Comparison of ENCODE assay signal across 1 cellular context in genomic region chr1:150507912-150508864, GRCh38.
TF ChIP-seq lines count a peak whose summit lies in the region.

Gene ECM1, plus strand, starts transcription at chr1:150508109. Its CDS starts 101 bp downstream, at chr1:150508210.

TF ChIP-seq in K562, 482 proteins besides CTCF, POLR2A, EP300 and RAD21 (continues in another document):
- TF ChIP-seq ZNF407 (IDR thresholded peaks at IDR 0.05; ENCODE audit: low read depth): no peak
- no peak for TF ChIP-seq FOXO4 (CRISPR knock-in tag; IDR thresholded peaks at IDR 0.05)
- TF ChIP-seq JUN (IDR thresholded peaks at IDR 0.05; ENCODE audit: borderline replicate concordance, low read depth, low read length): peak; percentile 90
- no peak for TF ChIP-seq JUN (CRISPR knock-in tag; IDR thresholded peaks at IDR 0.05; ENCODE audit: borderline replicate concordance)
- no peak for TF ChIP-seq ZNF609 (CRISPR knock-in tag; IDR thresholded peaks at IDR 0.05; ENCODE audit: borderline replicate concordance)
- peak; percentile 53 for TF ChIP-seq RB1 (IDR thresholded peaks at IDR 0.05; ENCODE audit: low read depth)
- TF ChIP-seq CREB5 (CRISPR knock-in tag; IDR thresholded peaks at IDR 0.05): no peak
- TF ChIP-seq ZFP1 (CRISPR knock-in tag; IDR thresholded peaks at IDR 0.05): no peak
- peak; percentile 32; the same call in 1 of the 2 replicates for TF ChIP-seq SOX6 (IDR thresholded peaks at IDR 0.05)
- TF ChIP-seq SMARCA4 (IDR thresholded peaks at IDR 0.05): peak; percentile 54
- peak; percentile 99 for TF ChIP-seq ESRRA (IDR thresholded peaks at IDR 0.05; ENCODE audit: borderline replicate concordance, low read depth)
- no peak for TF ChIP-seq ZNF57 (CRISPR knock-in tag; IDR thresholded peaks at IDR 0.05)
- peak; percentile 35; the same call in 1 of the 2 replicates for TF ChIP-seq ZBTB9 (CRISPR knock-in tag; IDR thresholded peaks at IDR 0.05)
- no peak for TF ChIP-seq LEF1 (IDR thresholded peaks at IDR 0.05)
- TF ChIP-seq ZBTB7A (IDR thresholded peaks at IDR 0.05; ENCODE audit: borderline replicate concordance, control insufficient read depth, low read depth, low read length): peak; percentile 22; the same call in 1 of the 2 replicates
- TF ChIP-seq OTX1 (CRISPR knock-in tag; IDR thresholded peaks at IDR 0.05): no peak
- no peak for TF ChIP-seq PCBP1 (IDR thresholded peaks at IDR 0.05; ENCODE audit: low read depth, low read length, poor library complexity, severe bottlenecking)
- no peak for TF ChIP-seq ZNF583 (CRISPR knock-in tag; IDR thresholded peaks at IDR 0.05)
- no peak for TF ChIP-seq ZNF12 (CRISPR knock-in tag; IDR thresholded peaks at IDR 0.05)
- peak; percentile 68 for TF ChIP-seq POLR2G (IDR thresholded peaks at IDR 0.05; ENCODE audit: low read depth, low read length)
- peak; percentile 60 for TF ChIP-seq ARID1B (IDR thresholded peaks at IDR 0.05)
- peak; percentile 34 to 61; a peak in 1 of 4 replicates for TF ChIP-seq UBTF (IDR thresholded peaks at IDR 0.05; ENCODE audit: borderline replicate concordance in 1 of 2, low read depth in 2 of 2, low read length in 2 of 2)
- TF ChIP-seq FOS (IDR thresholded peaks at IDR 0.05; ENCODE audit: extremely low read depth, insufficient read length): peak; percentile 44
- peak; percentile 71 for TF ChIP-seq ETV5 (CRISPR knock-in tag; IDR thresholded peaks at IDR 0.05; ENCODE audit: low read depth)
- TF ChIP-seq BMI1 (IDR thresholded peaks at IDR 0.05; ENCODE audit: low read length): no peak
- TF ChIP-seq RBM34 (IDR thresholded peaks at IDR 0.05; ENCODE audit: borderline replicate concordance, insufficient read depth, low read length): no peak
- peak in 1 of 2 experiments; percentile 56; a peak in 1 of 4 replicates for TF ChIP-seq TBL1XR1 (IDR thresholded peaks at IDR 0.05; ENCODE audit: low read length in 2 of 2)
- TF ChIP-seq ATF7 (IDR thresholded peaks at IDR 0.05): 0 out of 2 replicates have a peak, but pooled peaks have one; percentile 17
- TF ChIP-seq ZBTB26 (CRISPR knock-in tag; IDR thresholded peaks at IDR 0.05): 0 out of 2 replicates have a peak, but pooled peaks have one; percentile 43
- TF ChIP-seq E2F6 (IDR thresholded peaks at IDR 0.05; ENCODE audit: borderline replicate concordance in 1 of 2, extremely low read depth in 1 of 2, insufficient read depth in 1 of 2, insufficient read length in 1 of 2, low read depth in 1 of 2, low read length in 1 of 2, poor library complexity in 1 of 2, severe bottlenecking in 1 of 2): peak; percentile 30 to 70
- peak; percentile 33; the same call in 1 of the 2 replicates for TF ChIP-seq L3MBTL2 (IDR thresholded peaks at IDR 0.05)
- peak; percentile 97 for TF ChIP-seq ZNF263 (CRISPR knock-in tag; IDR thresholded peaks at IDR 0.05; ENCODE audit: borderline replicate concordance)
- 0 out of 2 replicates have a peak, but pooled peaks have one; percentile 5 for TF ChIP-seq SPI1 (IDR thresholded peaks at IDR 0.05; ENCODE audit: borderline replicate concordance, low read depth, low read length)
- TF ChIP-seq ZNF408 (CRISPR knock-in tag; IDR thresholded peaks at IDR 0.05; ENCODE audit: low read depth): no peak
- TF ChIP-seq PML (IDR thresholded peaks at IDR 0.05; ENCODE audit: low read length): peak; percentile 46; the same call in 1 of the 2 replicates
- peak; percentile 75; the same call in 1 of the 2 replicates for TF ChIP-seq POLR2AphosphoS5 (IDR thresholded peaks at IDR 0.05; ENCODE audit: control insufficient read depth, insufficient read depth, low read depth, low read length)
- 0 out of 2 replicates have a peak, but pooled peaks have one; percentile 32 for TF ChIP-seq ZC3H11A (IDR thresholded peaks at IDR 0.05; ENCODE audit: low read depth, low read length)
